ENCODE assay signal across 8 cellular contexts in genomic region chr16:67528870-67529638, GRCh38. TPM values are rescaled to one million over a fixed set of nuclear protein-coding genes. Genes with fewer than 3 reads are reported as not detected.
DNase-seq lines count a peak whose midpoint lies in the region; ATAC-seq and TF ChIP-seq lines count a peak whose summit lies in the region.

No MANE protein-coding gene starts in this region.

- H3K9me3 Mint-ChIP-seq in activated CD8-positive, alpha-beta memory T cell treated with anti-CD3 and anti-CD28 coated beads, Interleukin-2, amount 10 ng/mL, durations not matched to agents 7 days and 5 days (ENCODE audit: low read depth), result no peaks in the 10 kb centered on the region

- H3K9me3 ChIP-seq in ES-I3 (ENCODE audit: control insufficient read depth, insufficient read depth, low read length) (no peaks in the 10 kb centered on the region), neuron (ENCODE audit: low read length) (no peaks in the 10 kb centered on the region)

- peak overlapping the region; percentile 68 for H2AFZ ChIP-seq in neuron (ENCODE audit: low read depth, low read length)

- no peaks in the 10 kb centered on the region for H3K27me3 ChIP-seq in neuron (ENCODE audit: insufficient read depth, low read length)

- no peak for TF ChIP-seq CTCF in fibroblast of mammary gland (conservative IDR thresholded peaks at IDR 0.05; ENCODE audit: control insufficient read depth, insufficient read depth, low read depth, low read length)

- H3K36me3 ChIP-seq in ES-I3 (ENCODE audit: insufficient read depth, low read length) (no peaks in the 10 kb centered on the region), neuron (ENCODE audit: insufficient read depth, low read length) (no peaks in the 10 kb centered on the region)

- peak; percentile 58 for DNase-seq in HuH-7 (ENCODE audit: low spot score)
- DNase-seq in activated CD8-positive, alpha-beta memory T cell treated with anti-CD3 and anti-CD28 coated beads, Interleukin-2, amount 10 ng/mL, durations not matched to agents 7 days and 5 days, result no peak
- no peak for DNase-seq in fibroblast of mammary gland (ENCODE audit: low read depth)
- no peak for DNase-seq in NCI-H2107 (lab: John Stamatoyannopoulos, UW)
- DNase-seq in T1000 (lab: John Stamatoyannopoulos, UW), result no peak

- no peaks in the 10 kb centered on the region for H3K36me3 Mint-ChIP-seq in activated CD8-positive, alpha-beta memory T cell treated with anti-CD3 and anti-CD28 coated beads, Interleukin-2, amount 10 ng/mL, durations not matched to agents 7 days and 5 days

- peak; percentile 69 for ATAC-seq in activated CD8-positive, alpha-beta memory T cell treated with anti-CD3 and anti-CD28 coated beads, Interleukin-2, amount 10 ng/mL, durations not matched to agents 7 days and 5 days
- no peak for ATAC-seq in HG02852 (IDR thresholded peaks at IDR 0.05; ENCODE audit: unreplicated experiment)

- H3K27ac Mint-ChIP-seq in activated CD8-positive, alpha-beta memory T cell treated with anti-CD3 and anti-CD28 coated beads, Interleukin-2, amount 10 ng/mL, durations not matched to agents 7 days and 5 days, result no peak overlapping the region

- H3K27me3 Mint-ChIP-seq in activated CD8-positive, alpha-beta memory T cell treated with anti-CD3 and anti-CD28 coated beads, Interleukin-2, amount 10 ng/mL, durations not matched to agents 7 days and 5 days, result peaks cover 51% of the 10 kb centered on the region

- H3K4me3 Mint-ChIP-seq in activated CD8-positive, alpha-beta memory T cell treated with anti-CD3 and anti-CD28 coated beads, Interleukin-2, amount 10 ng/mL, durations not matched to agents 7 days and 5 days, result peak overlapping the region; percentile 42

- H3K4me3 ChIP-seq in fibroblast of mammary gland (ENCODE audit: control insufficient read depth, low read depth, low read length), result peak overlapping the region; percentile 83
- H3K4me3 ChIP-seq in neuron (ENCODE audit: low read length), result peak overlapping the region; percentile 89

- CTCF ChIA-PET in activated CD8-positive, alpha-beta memory T cell treated with anti-CD3 and anti-CD28 coated beads, Interleukin-2, amount 10 ng/mL, durations not matched to agents 7 days and 5 days (lab: Charles Lee), result interaction anchor here (0.6 to 20.7 kb wide), 12 partner anchors 10 to 477 kb away, joined by 3 to 732 read pairs (median 4); partner anchors contain the start of genes AGRP, ATP6V0D1 and CARMIL2

- H3K4me1 Mint-ChIP-seq in activated CD8-positive, alpha-beta memory T cell treated with anti-CD3 and anti-CD28 coated beads, Interleukin-2, amount 10 ng/mL, durations not matched to agents 7 days and 5 days, result peaks cover 18% of the 10 kb centered on the region

- peak overlapping the region; percentile 85 for H3K9ac ChIP-seq in ES-I3 (ENCODE audit: low read depth, low read length)

- H3K4me1 ChIP-seq in ES-I3 (ENCODE audit: insufficient read depth, low read length), result peaks cover 5% of the 10 kb centered on the region; the same call in 1 of the 2 replicates
- peaks cover 24% of the 10 kb centered on the region for H3K4me1 ChIP-seq in neuron (ENCODE audit: insufficient read depth, low read length)

RNA-seq across cellular contexts. Expression of gene RIPOR1, which starts 0.4 kb away (rescaled TPM):
- 10 to 100 TPM; 14.3 to 17.8 TPM for total RNA-seq in activated CD8-positive, alpha-beta memory T cell treated with anti-CD3 and anti-CD28 coated beads, Interleukin-2, amount 10 ng/mL, durations not matched to agents 7 days and 5 days

RNA-seq across cellular contexts. Expression of gene CTCF, which starts 33.3 kb away (rescaled TPM):
- total RNA-seq in activated CD8-positive, alpha-beta memory T cell treated with anti-CD3 and anti-CD28 coated beads, Interleukin-2, amount 10 ng/mL, durations not matched to agents 7 days and 5 days, result 10 to 100 TPM; 74.0 to 81.8 TPM

RNA-seq across cellular contexts. Expression of gene AGRP, which starts 45.7 kb away (rescaled TPM):
- total RNA-seq in activated CD8-positive, alpha-beta memory T cell treated with anti-CD3 and anti-CD28 coated beads, Interleukin-2, amount 10 ng/mL, durations not matched to agents 7 days and 5 days, result not detected

RNA-seq across cellular contexts. Expression of gene ATP6V0D1, which starts 48.1 kb away (rescaled TPM):
- total RNA-seq in activated CD8-positive, alpha-beta memory T cell treated with anti-CD3 and anti-CD28 coated beads, Interleukin-2, amount 10 ng/mL, durations not matched to agents 7 days and 5 days, result 10 to 100 TPM; 42.1 to 58.3 TPM
